Comparison of ENCODE assay signal across 8 cellular contexts in genomic region chr20:41011551-41012067, GRCh38. TPM values are rescaled to one million over a fixed set of nuclear protein-coding genes. Genes with fewer than 3 reads are reported as not detected.
A peak's percentile ranks its signal among the peaks of the same experiment; 100 is the strongest.
DNase-seq lines count a peak whose midpoint lies in the region; ATAC-seq and TF ChIP-seq lines count a peak whose summit lies in the region.

No MANE protein-coding gene starts in this region.

- no peaks in the 10 kb centered on the region for H3K36me3 Mint-ChIP-seq in activated T-helper 17 cell treated with anti-CD3 and anti-CD28 coated beads, Interleukin-2, amount 50 U/mL, for 72 hours (ENCODE audit: low read depth)
- no peaks in the 10 kb centered on the region for H3K36me3 Mint-ChIP-seq in CD4-positive, alpha-beta T cell (ENCODE audit: low read depth)

- H3K9me3 Mint-ChIP-seq in activated T-helper 17 cell treated with anti-CD3 and anti-CD28 coated beads, Interleukin-2, amount 50 U/mL, for 72 hours: no peaks in the 10 kb centered on the region
- no peaks in the 10 kb centered on the region for H3K9me3 Mint-ChIP-seq in CD4-positive, alpha-beta T cell

- peak overlapping the region; percentile 20 for H3K27ac Mint-ChIP-seq in activated T-helper 17 cell treated with anti-CD3 and anti-CD28 coated beads, Interleukin-2, amount 50 U/mL, for 72 hours
- no peak overlapping the region for H3K27ac Mint-ChIP-seq in CD4-positive, alpha-beta T cell

- H3K27me3 ChIP-seq in CD4-positive, alpha-beta T cell (ENCODE audit: control insufficient read depth, insufficient read depth, low read length): no peaks in the 10 kb centered on the region
- no peaks in the 10 kb centered on the region for H3K27me3 ChIP-seq in suprapubic skin

- WGBS in suprapubic skin: 81% methylated on average over 5 of the region's 5 CpGs

- no peaks in the 10 kb centered on the region for H3K9me3 ChIP-seq in CD4-positive, alpha-beta T cell (ENCODE audit: control insufficient read depth, low read length)
- H3K9me3 ChIP-seq in suprapubic skin: no peaks in the 10 kb centered on the region

- POLR2A ChIA-PET in GM10248 (lab: Yijun Ruan, JAX): interaction anchor here (1.9 kb wide), 1 partner anchor 20 kb away, joined by 12 read pairs; no protein-coding TSS in a partner anchor
- POLR2A ChIA-PET in CD4-positive, alpha-beta T cell (lab: Charles Lee): interaction anchor here (1.3 kb wide), 1 partner anchor 40 kb away, joined by 4 read pairs; no protein-coding TSS in a partner anchor

- ATAC-seq in GM19468 (IDR thresholded peaks at IDR 0.05; ENCODE audit: extremely low read depth, unreplicated experiment): peak; percentile 79
- peak; percentile 91 for ATAC-seq in HG03439 (IDR thresholded peaks at IDR 0.05; ENCODE audit: unreplicated experiment)
- peak; percentile 79 for ATAC-seq in activated T-helper 17 cell treated with anti-CD3 and anti-CD28 coated beads, Interleukin-2, amount 50 U/mL, for 72 hours (replicated peaks)
- ATAC-seq in CD4-positive, alpha-beta T cell (ENCODE audit: poor library complexity): no peak

- no peak for TF ChIP-seq CTCF in GM10248 (IDR thresholded peaks at IDR 0.05; ENCODE audit: control extremely low read depth, extremely low read depth, low read depth, missing control alignments)
- no peak for TF ChIP-seq CTCF in CD4-positive, alpha-beta T cell (IDR thresholded peaks at IDR 0.05)
- no peak for TF ChIP-seq CTCF in suprapubic skin (IDR thresholded peaks at IDR 0.05)

- no peak overlapping the region for H3K4me3 ChIP-seq in suprapubic skin

- peaks cover 20% of the 10 kb centered on the region for H3K4me1 ChIP-seq in suprapubic skin

- TF ChIP-seq POLR2A in suprapubic skin (IDR thresholded peaks at IDR 0.05): no peak

- CTCF ChIA-PET in GM10248 (lab: Yijun Ruan, JAX): interaction anchor here (0.6 to 8.9 kb wide), 10 partner anchors 10 to 123 kb away, joined by 3 to 153 read pairs (median 4); no protein-coding TSS in a partner anchor
- CTCF ChIA-PET in CD4-positive, alpha-beta T cell (lab: Charles Lee): interaction anchor here (1.1 kb wide), 1 partner anchor 10 kb away, joined by 3 read pairs; no protein-coding TSS in a partner anchor

- no peak overlapping the region for H3K4me3 Mint-ChIP-seq in activated T-helper 17 cell treated with anti-CD3 and anti-CD28 coated beads, Interleukin-2, amount 50 U/mL, for 72 hours
- no peak overlapping the region for H3K4me3 Mint-ChIP-seq in CD4-positive, alpha-beta T cell

- H3K4me1 Mint-ChIP-seq in activated T-helper 17 cell treated with anti-CD3 and anti-CD28 coated beads, Interleukin-2, amount 50 U/mL, for 72 hours: peaks cover 19% of the 10 kb centered on the region
- peaks cover 28% of the 10 kb centered on the region for H3K4me1 Mint-ChIP-seq in CD4-positive, alpha-beta T cell (ENCODE audit: low read depth)

- TF ChIP-seq EP300 in suprapubic skin (IDR thresholded peaks at IDR 0.05): no peak

- H3K36me3 ChIP-seq in suprapubic skin: no peaks in the 10 kb centered on the region

- no peak overlapping the region for H3K27ac ChIP-seq in CD4-positive, alpha-beta T cell (ENCODE audit: low read depth, low read length)
- H3K27ac ChIP-seq in suprapubic skin: no peak overlapping the region

- intact Hi-C loops in CD4-positive, alpha-beta T cell (cut with DNase I, micrococcal nuclease): no loop called here

- no peaks in the 10 kb centered on the region for H3K27me3 Mint-ChIP-seq in activated T-helper 17 cell treated with anti-CD3 and anti-CD28 coated beads, Interleukin-2, amount 50 U/mL, for 72 hours
- H3K27me3 Mint-ChIP-seq in CD4-positive, alpha-beta T cell: no peaks in the 10 kb centered on the region

- peak; percentile 83 for DNase-seq in GM10248 (ENCODE audit: extremely low spot score)
- no peak for DNase-seq in CD4-positive, alpha-beta T cell
- no peak for DNase-seq in 8988T
- DNase-seq in NCI-H2029 treated with DMSO at 0.1 percent for 48 hours (lab: John Stamatoyannopoulos, UW): no peak
- no peak for DNase-seq in suprapubic skin (ENCODE audit: low spot score in 2 of 2)

RNA-seq across cellular contexts. Expression of gene TOP1, which starts 17.0 kb away (rescaled TPM):
- 10 to 100 TPM; 62.4 to 82.8 TPM for total RNA-seq in activated T-helper 17 cell treated with anti-CD3 and anti-CD28 coated beads, Interleukin-2, amount 50 U/mL, for 72 hours
- 10 to 100 TPM; 37.6 to 41.7 TPM for total RNA-seq in CD4-positive, alpha-beta T cell
- 10 to 100 TPM; 25.8 to 32.6 (median 32.0) TPM for total RNA-seq in suprapubic skin
